In the genomic region with DNA sequence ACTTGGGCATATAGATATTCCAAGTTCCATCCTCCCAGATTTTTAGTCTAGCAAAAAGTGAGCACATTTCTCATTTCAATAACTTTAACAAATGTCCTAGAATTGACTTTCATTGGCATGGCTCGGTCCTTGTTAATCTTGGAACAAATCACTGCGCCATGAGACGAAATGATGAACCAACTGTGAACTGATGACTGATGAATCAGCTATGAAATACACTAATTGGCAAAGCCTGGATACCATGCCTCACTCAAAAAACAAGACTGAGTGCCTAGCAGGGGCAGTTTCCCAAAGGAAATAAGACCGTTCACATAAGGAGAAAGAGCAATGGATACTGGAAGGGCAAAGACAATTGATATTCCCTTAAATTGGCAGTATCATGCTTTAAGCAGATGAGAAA, we compare ENCODE assay signal across 23 cellular contexts.
"Had no signal": no experiment of that assay in that cellular context is flagged by ENCODE, and none has a peak within 500 bp of the region (broad histone marks: within the 10 kb centered on the region; RNA-seq: fewer than 3 reads in every experiment).

No MANE protein-coding gene starts in this region.

- DNase-seq: activated CD4-positive, alpha-beta T cell treated with anti-CD3 and anti-CD28 coated beads, Interleukin-2, amount 50 U/mL, for 1 hour; activated CD4-positive, CD25-positive, alpha-beta regulatory T cell treated with anti-CD3 and anti-CD28 coated beads, Interleukin-2, amount 50 U/mL, for 72 hours; activated CD8-positive, alpha-beta memory T cell treated with anti-CD3 and anti-CD28 coated beads for 24 hours; activated CD8-positive, alpha-beta memory T cell treated with anti-CD3 and anti-CD28 coated beads, Interleukin-2, amount 50 U/mL, for 48 hours; activated effector memory CD4-positive, alpha-beta T cell treated with Interleukin-2 at 50 U/mL for 16 hours; activated naive CD4-positive, alpha-beta T cell treated with anti-CD3 and anti-CD28 coated beads, Interleukin-2, amount 10 ng/mL, durations not matched to agents 7 days and 5 days; activated naive CD8-positive, alpha-beta T cell treated with anti-CD3 and anti-CD28 coated beads, Interleukin-2, amount 50 U/mL, for 24 hours; activated T-cell treated with anti-CD3 and anti-CD28 coated beads, Interleukin-2, amount 50 U/mL, for 48 hours; aorta; effector memory CD8-positive, alpha-beta T cell; esophagus squamous epithelium; immature natural killer cell; kidney glomerular epithelial cell; left ventricle myocardium inferior; mammary epithelial cell; midbrain; posterior cingulate gyrus; stimulated activated CD4-positive, alpha-beta T cell treated with anti-CD3 and anti-CD28 coated beads, Interleukin-2, amount 100 ng/mL, for 24 hours; stimulated activated naive CD4-positive, alpha-beta T cell treated with Interleukin-2 at 50 U/mL for 16 hours; T1000; uterus had no signal

- ATAC-seq: effector memory CD8-positive, alpha-beta T cell had no signal

- H3K4me3 ChIP-seq: esophagus squamous epithelium, left ventricle myocardium inferior, tibial nerve, uterus had no signal

- H3K27me3 ChIP-seq: esophagus squamous epithelium, tibial nerve, uterus had no signal

- H3K4me1 ChIP-seq: esophagus squamous epithelium, left ventricle myocardium inferior, tibial nerve, uterus had no signal

- H3K9me3 ChIP-seq: esophagus squamous epithelium, left ventricle myocardium inferior, tibial nerve, uterus had no signal

- H3K27ac ChIP-seq: esophagus squamous epithelium, left ventricle myocardium inferior, tibial nerve, uterus, VCaP had no signal

- H3K36me3 ChIP-seq: esophagus squamous epithelium, left ventricle myocardium inferior, tibial nerve, uterus had no signal
